Comparison of ENCODE assay signal across 14 cellular contexts in genomic region chr1:167425482-167425881, GRCh38.
"Had no signal": no experiment of that assay in that cellular context is flagged by ENCODE, and none has a peak within 500 bp of the region (broad histone marks: within the 10 kb centered on the region; RNA-seq: fewer than 3 reads in every experiment).

No MANE protein-coding gene starts in this region.

- H3K27ac Mint-ChIP-seq: activated CD8-positive, alpha-beta memory T cell treated with anti-CD3 and anti-CD28 coated beads, Interleukin-2, amount 10 ng/mL, durations not matched to agents 7 days and 5 days; nephron had no signal

- H3K27me3 ChIP-seq: body of pancreas, gastrocnemius medialis, sigmoid colon, stomach had no signal

- H3K27me3 Mint-ChIP-seq: activated CD8-positive, alpha-beta memory T cell treated with anti-CD3 and anti-CD28 coated beads, Interleukin-2, amount 10 ng/mL, durations not matched to agents 7 days and 5 days; central memory CD8-positive, alpha-beta T cell had no signal

- H3K9me3 Mint-ChIP-seq: central memory CD8-positive, alpha-beta T cell; nephron had no signal

- DNase-seq: activated CD8-positive, alpha-beta memory T cell treated with anti-CD3 and anti-CD28 coated beads, Interleukin-2, amount 10 ng/mL, durations not matched to agents 7 days and 5 days; activated naive CD4-positive, alpha-beta T cell; amniotic stem cell; body of pancreas; cortex of kidney; effector memory CD4-positive, alpha-beta T cell; gastrocnemius medialis; sigmoid colon; stimulated activated CD4-positive, alpha-beta T cell treated with anti-CD3 and anti-CD28 coated beads, Interleukin-12 subunit alpha, Interleukin-12 subunit beta, amount 100 ng/mL, for 4 hours; stomach had no signal

- ATAC-seq: activated CD8-positive, alpha-beta memory T cell treated with anti-CD3 and anti-CD28 coated beads, Interleukin-2, amount 10 ng/mL, durations not matched to agents 7 days and 5 days; body of pancreas; gastrocnemius medialis had no signal

- H3K4me1 Mint-ChIP-seq: nephron had no signal

- H3K9me3 ChIP-seq: body of pancreas, gastrocnemius medialis, sigmoid colon, stomach, thoracic aorta had no signal

- H3K4me3 Mint-ChIP-seq: activated CD8-positive, alpha-beta memory T cell treated with anti-CD3 and anti-CD28 coated beads, Interleukin-2, amount 10 ng/mL, durations not matched to agents 7 days and 5 days; central memory CD8-positive, alpha-beta T cell; nephron had no signal

- H3K4me3 ChIP-seq: body of pancreas, gastrocnemius medialis, sigmoid colon, stomach, thoracic aorta had no signal

- H3K27ac ChIP-seq: body of pancreas, epithelial cell of prostate, gastrocnemius medialis, sigmoid colon, stomach, thoracic aorta had no signal

- H3K4me1 ChIP-seq: body of pancreas, sigmoid colon, stomach had no signal

- H3K36me3 ChIP-seq: gastrocnemius medialis, sigmoid colon, thoracic aorta had no signal
